ENCODE assay signal across 13 cellular contexts in the genomic region with DNA sequence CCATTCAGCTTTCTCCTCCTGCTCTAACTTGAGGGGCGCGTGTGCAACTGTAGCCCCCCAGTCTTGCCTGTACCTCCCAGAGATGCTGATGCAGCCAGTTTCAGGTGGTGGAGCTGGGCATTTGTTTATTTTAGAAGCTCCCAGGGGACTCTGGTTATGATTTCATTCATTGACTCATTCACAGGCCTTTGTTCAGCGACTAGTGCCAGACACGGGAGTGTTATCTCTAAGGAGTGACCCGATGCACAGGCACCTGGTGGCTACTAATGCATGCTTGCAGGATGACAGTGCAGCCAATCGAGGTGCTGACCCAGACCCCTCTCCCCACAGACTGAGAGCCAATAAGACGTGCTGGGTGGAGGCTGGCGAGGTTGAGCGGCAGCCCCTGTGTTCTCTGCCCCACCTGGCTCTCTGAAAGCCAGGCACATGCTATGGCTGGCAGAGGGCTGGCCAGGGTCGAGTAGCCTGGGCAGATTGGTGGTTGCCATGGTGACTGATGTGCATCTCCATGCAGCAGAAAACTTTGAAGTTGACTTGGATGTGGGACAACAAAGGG. TPM values are rescaled to one million over a fixed set of nuclear protein-coding genes. Genes with fewer than 3 reads are reported as not detected.
DNase-seq lines count a peak whose midpoint lies in the region; ATAC-seq and TF ChIP-seq lines count a peak whose summit lies in the region.
"Had no signal": no experiment of that assay in that cellular context is flagged by ENCODE, and none has a peak within 500 bp of the region (broad histone marks: within the 10 kb centered on the region; RNA-seq: fewer than 3 reads in every experiment).

No MANE protein-coding gene starts in this region.

- peak; percentile 58 for ATAC-seq in WTC11
- no peak for ATAC-seq in right cardiac atrium
- ATAC-seq: stimulated activated memory B cell treated with anti-CD40 and anti-IgM and Interleukin-4, amounts not matched to agents 10 μg/mL and 1 μg/mL and 100 μg/mL, for 72 hours had no signal

- 38% methylated on average over 10 of the region's 10 CpGs for WGBS in right cardiac atrium

- no peak overlapping the region for H3K27ac Mint-ChIP-seq in WTC11
- no peak overlapping the region for H3K27ac Mint-ChIP-seq in activated naive CD8-positive, alpha-beta T cell treated with anti-CD3 and anti-CD28 coated beads for 36 hours
- H3K27ac Mint-ChIP-seq: nephron; stimulated activated memory B cell treated with anti-CD40 and anti-IgM and Interleukin-4, amounts not matched to agents 10 μg/mL and 1 μg/mL and 100 μg/mL, for 72 hours; T-helper 1 cell treated with Interleukin-12 subunit alpha and Interleukin-12 subunit beta and Interleukin-4 antibody, amounts not matched to agents 30 μg/mL and 1 μg/mL, for 36 hours had no signal

- POLR2A ChIA-PET in WTC11 (lab: Charles Lee) = no interaction called here

- peaks cover 23% of the 10 kb centered on the region for H3K4me1 Mint-ChIP-seq in WTC11
- H3K4me1 Mint-ChIP-seq in activated naive CD8-positive, alpha-beta T cell treated with anti-CD3 and anti-CD28 coated beads for 36 hours = peaks cover 2% of the 10 kb centered on the region

- CTCF ChIA-PET in WTC11 (lab: Charles Lee) = no interaction called here

- no peaks in the 10 kb centered on the region for H3K27me3 ChIP-seq in right cardiac atrium (ENCODE audit: control insufficient read depth, insufficient read depth)

- H3K4me3 ChIP-seq in right cardiac atrium (ENCODE audit: low read length) = no peak overlapping the region

- H3K27me3 Mint-ChIP-seq in WTC11 (ENCODE audit: low read depth) = peaks cover 32% of the 10 kb centered on the region
- H3K27me3 Mint-ChIP-seq in activated naive CD8-positive, alpha-beta T cell treated with anti-CD3 and anti-CD28 coated beads for 36 hours = peaks cover 24% of the 10 kb centered on the region

- H3K36me3 Mint-ChIP-seq in WTC11 = no peaks in the 10 kb centered on the region
- no peaks in the 10 kb centered on the region for H3K36me3 Mint-ChIP-seq in activated naive CD8-positive, alpha-beta T cell treated with anti-CD3 and anti-CD28 coated beads for 36 hours
- H3K36me3 Mint-ChIP-seq: stimulated activated memory B cell treated with anti-CD40 and anti-IgM and Interleukin-4, amounts not matched to agents 10 μg/mL and 1 μg/mL and 100 μg/mL, for 72 hours had no signal

- H3K27ac ChIP-seq in right cardiac atrium (ENCODE audit: low read length) = no peak overlapping the region

- no peaks in the 10 kb centered on the region for H3K9me3 ChIP-seq in right cardiac atrium (ENCODE audit: control insufficient read depth, low read length)

- H3K4me3 Mint-ChIP-seq in WTC11 = no peak overlapping the region
- H3K4me3 Mint-ChIP-seq in activated naive CD8-positive, alpha-beta T cell treated with anti-CD3 and anti-CD28 coated beads for 36 hours = no peak overlapping the region
- H3K4me3 Mint-ChIP-seq: nephron; stimulated activated memory B cell treated with anti-CD40 and anti-IgM and Interleukin-4, amounts not matched to agents 10 μg/mL and 1 μg/mL and 100 μg/mL, for 72 hours; T-helper 1 cell treated with Interleukin-12 subunit alpha and Interleukin-12 subunit beta and Interleukin-4 antibody, amounts not matched to agents 30 μg/mL and 1 μg/mL, for 36 hours had no signal

- TF ChIP-seq CTCF in WTC11 (IDR thresholded peaks at IDR 0.05) = no peak

- H3K9me3 Mint-ChIP-seq in WTC11 = no peaks in the 10 kb centered on the region
- no peaks in the 10 kb centered on the region for H3K9me3 Mint-ChIP-seq in activated naive CD8-positive, alpha-beta T cell treated with anti-CD3 and anti-CD28 coated beads for 36 hours
- H3K9me3 Mint-ChIP-seq: nephron; stimulated activated memory B cell treated with anti-CD40 and anti-IgM and Interleukin-4, amounts not matched to agents 10 μg/mL and 1 μg/mL and 100 μg/mL, for 72 hours; T-helper 1 cell treated with Interleukin-12 subunit alpha and Interleukin-12 subunit beta and Interleukin-4 antibody, amounts not matched to agents 30 μg/mL and 1 μg/mL, for 36 hours had no signal

- DNase-seq in DMS79 treated with DMSO at 0.1 percent for 48 hours (lab: John Stamatoyannopoulos, UW) = peak; percentile 15
- no peak for DNase-seq in DMS79 (lab: John Stamatoyannopoulos, UW)
- peak; percentile 42 for DNase-seq in LoVo (ENCODE audit: low spot score)
- peak; percentile 24 for DNase-seq in WTC11 (ENCODE audit: low spot score)
- DNase-seq in myocyte (ENCODE audit: low read depth) = peak; percentile 14
- no peak for DNase-seq in OCI-M2 (lab: John Stamatoyannopoulos, UW; ENCODE audit: unreplicated experiment)
- DNase-seq in right cardiac atrium = no peak
- no peak for DNase-seq in activated naive CD8-positive, alpha-beta T cell treated with anti-CD3 and anti-CD28 coated beads for 36 hours
- DNase-seq: KG1 had no signal

- intact Hi-C loops in right cardiac atrium (cut with DNase I) = no loop called here

- no peaks in the 10 kb centered on the region for H3K4me1 ChIP-seq in right cardiac atrium (ENCODE audit: control insufficient read depth, insufficient read depth, low read length)

TF ChIP-seq in WTC11, 78 proteins besides CTCF, POLR2A, EP300 and RAD21 (continues in another document):
- TF ChIP-seq ZNF416 (CRISPR knock-in tag; IDR thresholded peaks at IDR 0.05) (no peak), SOX15 (CRISPR knock-in tag; IDR thresholded peaks at IDR 0.05) (no peak), ZNF396 (CRISPR knock-in tag; IDR thresholded peaks at IDR 0.05; ENCODE audit: borderline replicate concordance) (no peak), FOXJ3 (CRISPR knock-in tag; IDR thresholded peaks at IDR 0.05; ENCODE audit: borderline replicate concordance) (no peak)
- TF ChIP-seq, protein P1, sequence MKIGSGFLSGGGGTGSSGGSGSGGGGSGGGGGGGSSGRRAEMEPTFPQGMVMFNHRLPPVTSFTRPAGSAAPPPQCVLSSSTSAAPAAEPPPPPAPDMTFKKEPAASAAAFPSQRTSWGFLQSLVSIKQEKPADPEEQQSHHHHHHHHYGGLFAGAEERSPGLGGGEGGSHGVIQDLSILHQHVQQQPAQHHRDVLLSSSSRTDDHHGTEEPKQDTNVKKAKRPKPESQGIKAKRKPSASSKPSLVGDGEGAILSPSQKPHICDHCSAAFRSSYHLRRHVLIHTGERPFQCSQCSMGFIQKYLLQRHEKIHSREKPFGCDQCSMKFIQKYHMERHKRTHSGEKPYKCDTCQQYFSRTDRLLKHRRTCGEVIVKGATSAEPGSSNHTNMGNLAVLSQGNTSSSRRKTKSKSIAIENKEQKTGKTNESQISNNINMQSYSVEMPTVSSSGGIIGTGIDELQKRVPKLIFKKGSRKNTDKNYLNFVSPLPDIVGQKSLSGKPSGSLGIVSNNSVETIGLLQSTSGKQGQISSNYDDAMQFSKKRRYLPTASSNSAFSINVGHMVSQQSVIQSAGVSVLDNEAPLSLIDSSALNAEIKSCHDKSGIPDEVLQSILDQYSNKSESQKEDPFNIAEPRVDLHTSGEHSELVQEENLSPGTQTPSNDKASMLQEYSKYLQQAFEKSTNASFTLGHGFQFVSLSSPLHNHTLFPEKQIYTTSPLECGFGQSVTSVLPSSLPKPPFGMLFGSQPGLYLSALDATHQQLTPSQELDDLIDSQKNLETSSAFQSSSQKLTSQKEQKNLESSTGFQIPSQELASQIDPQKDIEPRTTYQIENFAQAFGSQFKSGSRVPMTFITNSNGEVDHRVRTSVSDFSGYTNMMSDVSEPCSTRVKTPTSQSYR (CRISPR knock-in tag; IDR thresholded peaks at IDR 0.05) = no peak
- TF ChIP-seq, protein P2, sequence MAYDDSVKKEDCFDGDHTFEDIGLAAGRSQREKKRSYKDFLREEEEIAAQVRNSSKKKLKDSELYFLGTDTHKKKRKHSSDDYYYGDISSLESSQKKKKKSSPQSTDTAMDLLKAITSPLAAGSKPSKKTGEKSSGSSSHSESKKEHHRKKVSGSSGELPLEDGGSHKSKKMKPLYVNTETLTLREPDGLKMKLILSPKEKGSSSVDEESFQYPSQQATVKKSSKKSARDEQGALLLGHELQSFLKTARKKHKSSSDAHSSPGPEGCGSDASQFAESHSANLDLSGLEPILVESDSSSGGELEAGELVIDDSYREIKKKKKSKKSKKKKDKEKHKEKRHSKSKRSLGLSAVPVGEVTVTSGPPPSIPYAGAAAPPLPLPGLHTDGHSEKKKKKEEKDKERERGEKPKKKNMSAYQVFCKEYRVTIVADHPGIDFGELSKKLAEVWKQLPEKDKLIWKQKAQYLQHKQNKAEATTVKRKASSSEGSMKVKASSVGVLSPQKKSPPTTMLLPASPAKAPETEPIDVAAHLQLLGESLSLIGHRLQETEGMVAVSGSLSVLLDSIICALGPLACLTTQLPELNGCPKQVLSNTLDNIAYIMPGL (CRISPR knock-in tag; IDR thresholded peaks at IDR 0.05) = no peak
- TF ChIP-seq, protein P3, sequence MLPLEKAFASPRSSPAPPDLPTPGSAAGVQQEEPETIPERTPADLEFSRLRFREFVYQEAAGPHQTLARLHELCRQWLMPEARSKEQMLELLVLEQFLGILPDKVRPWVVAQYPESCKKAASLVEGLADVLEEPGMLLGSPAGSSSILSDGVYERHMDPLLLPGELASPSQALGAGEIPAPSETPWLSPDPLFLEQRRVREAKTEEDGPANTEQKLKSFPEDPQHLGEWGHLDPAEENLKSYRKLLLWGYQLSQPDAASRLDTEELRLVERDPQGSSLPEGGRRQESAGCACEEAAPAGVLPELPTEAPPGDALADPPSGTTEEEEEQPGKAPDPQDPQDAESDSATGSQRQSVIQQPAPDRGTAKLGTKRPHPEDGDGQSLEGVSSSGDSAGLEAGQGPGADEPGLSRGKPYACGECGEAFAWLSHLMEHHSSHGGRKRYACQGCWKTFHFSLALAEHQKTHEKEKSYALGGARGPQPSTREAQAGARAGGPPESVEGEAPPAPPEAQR (CRISPR knock-in tag; IDR thresholded peaks at IDR 0.05) = no peak
- TF ChIP-seq, protein P4, sequence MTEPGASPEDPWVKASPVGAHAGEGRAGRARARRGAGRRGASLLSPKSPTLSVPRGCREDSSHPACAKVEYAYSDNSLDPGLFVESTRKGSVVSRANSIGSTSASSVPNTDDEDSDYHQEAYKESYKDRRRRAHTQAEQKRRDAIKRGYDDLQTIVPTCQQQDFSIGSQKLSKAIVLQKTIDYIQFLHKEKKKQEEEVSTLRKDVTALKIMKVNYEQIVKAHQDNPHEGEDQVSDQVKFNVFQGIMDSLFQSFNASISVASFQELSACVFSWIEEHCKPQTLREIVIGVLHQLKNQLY (CRISPR knock-in tag; IDR thresholded peaks at IDR 0.05) = no peak

RNA-seq across cellular contexts. Expression of a gene that starts 19.7 kb away (rescaled TPM):
- total RNA-seq in WTC11 (2021) = 5.9 to 7.1 TPM (median 7.1 TPM) in 3 replicates
- not detected in 2 replicates for total RNA-seq in myocyte
- 0.03 TPM for polyA plus RNA-seq in myocyte (2012)
- under 1 TPM; 0.09 to 0.40 (median 0.21) TPM for total RNA-seq in right cardiac atrium
- 0.07 TPM for polyA plus RNA-seq in right cardiac atrium
- total RNA-seq in activated naive CD8-positive, alpha-beta T cell treated with anti-CD3 and anti-CD28 coated beads for 36 hours = not detected

RNA-seq across cellular contexts. Expression of a gene that starts 23.9 kb away (rescaled TPM):
- total RNA-seq in WTC11 (2021) (not detected in 3 replicates), myocyte (not detected in 2 replicates), right cardiac atrium (not detected)
- polyA plus RNA-seq in myocyte (2012) = not detected
- not detected for polyA plus RNA-seq in right cardiac atrium
- not detected for total RNA-seq in activated naive CD8-positive, alpha-beta T cell treated with anti-CD3 and anti-CD28 coated beads for 36 hours
- polyA plus RNA-seq: adipose tissue had no signal

Comparison
In these comparisons a context has a peak if more than half of its experiments do, and no peak if none do; other contexts are left out.
1. DNase-seq: peak in DMS79 treated with DMSO at 0.1 percent for 48 hours (single experiment), LoVo (single experiment), WTC11 (single experiment) and myocyte (single experiment); none in DMS79 (single experiment), OCI-M2 (single experiment), right cardiac atrium (0 of 3) and activated naive CD8-positive, alpha-beta T cell treated with anti-CD3 and anti-CD28 coated beads for 36 hours (single experiment).